Comparison of ENCODE assay signal across 9 cellular contexts in the genomic region with DNA sequence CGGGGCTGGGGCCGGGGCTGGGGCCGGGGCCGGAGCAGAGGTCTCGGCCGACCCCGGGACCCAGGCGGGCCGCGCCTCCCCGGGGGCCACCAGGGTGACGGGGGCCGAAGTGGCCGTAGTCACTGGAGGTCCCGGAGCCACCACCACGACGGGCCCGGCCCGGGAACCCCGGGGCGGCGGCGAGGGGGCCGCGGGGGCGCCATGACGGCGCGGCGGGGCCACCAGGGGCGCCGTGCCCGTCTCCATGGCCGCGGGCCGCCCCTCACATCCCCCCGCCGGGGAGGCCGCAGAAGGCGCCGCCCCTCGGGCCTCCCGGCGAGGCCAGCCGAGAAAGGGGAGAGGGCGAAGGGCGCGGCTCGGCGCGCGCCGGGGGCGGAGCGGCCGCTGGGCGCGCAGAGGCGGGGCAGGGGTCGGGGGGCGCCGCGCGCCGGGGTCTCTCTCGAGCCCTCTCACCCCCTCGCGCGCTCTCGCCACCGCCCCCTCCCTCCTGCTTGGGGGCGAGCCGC. TPM values are rescaled to one million over a fixed set of nuclear protein-coding genes. Genes with fewer than 3 reads are reported as not detected.
DNase-seq lines count a peak whose midpoint lies in the region; ATAC-seq, FAIRE-seq and TF ChIP-seq lines count a peak whose summit lies in the region.
"Had no signal": no experiment of that assay in that cellular context is flagged by ENCODE, and none has a peak within 500 bp of the region (broad histone marks: within the 10 kb centered on the region; RNA-seq: fewer than 3 reads in every experiment).

No MANE protein-coding gene starts in this region.

- CTCF ChIA-PET in CD8-positive, alpha-beta T cell (lab: Charles Lee), result interaction anchor here (1.1 to 1.9 kb wide), 3 partner anchors 12 to 26 kb away, joined by 3 to 7 read pairs (median 7); a partner anchor contains a TSS

- no peak for DNase-seq in CD8-positive, alpha-beta T cell
- DNase-seq in Peyer's patch (no peak), fibroblast of villous mesenchyme (ENCODE audit: low read depth) (no peak), smooth muscle cell (lab: John Stamatoyannopoulos, UW; ENCODE audit: unreplicated experiment) (no peak), DMS153 (lab: John Stamatoyannopoulos, UW) (no peak), kidney glomerular epithelial cell (lab: John Stamatoyannopoulos, UW) (no peak), GM12892 (ENCODE audit: insufficient read length) (no peak)

- TF ChIP-seq CTCF in CD8-positive, alpha-beta T cell (IDR thresholded peaks at IDR 0.05), result no peak
- TF ChIP-seq CTCF in Peyer's patch (IDR thresholded peaks at IDR 0.05) (peak in 3 of 6 experiments; percentile 9 to 12 (median 11)), fibroblast of villous mesenchyme (IDR thresholded peaks at IDR 0.05; ENCODE audit: insufficient read depth, low read depth, low read length) (no peak), smooth muscle cell (IDR thresholded peaks at IDR 0.05; ENCODE audit: borderline replicate concordance, insufficient read depth, poor library complexity, severe bottlenecking) (peak; percentile 10)

- FAIRE-seq in GM12892 (lab: Jason Lieb, UNC), result no peak

- H3K4me1 ChIP-seq in CD8-positive, alpha-beta T cell (ENCODE audit: insufficient read depth, low read length), result peaks cover 42% of the 10 kb centered on the region
- H3K4me1 ChIP-seq in Peyer's patch, result peaks cover 0 to 28% (median 8%) of the 10 kb centered on the region in 4 donors
- H3K4me1 ChIP-seq in smooth muscle cell (ENCODE audit: low read depth), result peaks cover 20% of the 10 kb centered on the region

- H3K4me3 ChIP-seq in CD8-positive, alpha-beta T cell (ENCODE audit: low read depth, low read length), result peak overlapping the region; percentile 83
- peak overlapping the region; percentile 73 to 99 (median 93) for H3K4me3 ChIP-seq in Peyer's patch
- peak overlapping the region; percentile 79 for H3K4me3 ChIP-seq in fibroblast of villous mesenchyme (ENCODE audit: low read depth, low read length)
- peak overlapping the region; percentile 59 for H3K4me3 ChIP-seq in smooth muscle cell

- H3K4me2 ChIP-seq in smooth muscle cell, result peak overlapping the region; percentile 93

- peak overlapping the region; percentile 82 for H3K4me3 Mint-ChIP-seq in CD8-positive, alpha-beta T cell

- no peaks in the 10 kb centered on the region for H3K9me3 Mint-ChIP-seq in CD8-positive, alpha-beta T cell

- WGBS in smooth muscle cell (ENCODE audit: low lambda C conversion rate), result 0% methylated on average over 2 of the region's 73 CpGs

- H3K9ac ChIP-seq in smooth muscle cell (ENCODE audit: low read depth), result peak overlapping the region; percentile 67

- intact Hi-C loops in CD8-positive, alpha-beta T cell (cut with DNase I, micrococcal nuclease), result loop anchor here (1.0 to 10.0 kb wide), 16 partner anchors 8 to 565 kb away; a partner anchor contains a TSS

- peak overlapping the region; percentile 36 for H3K27ac ChIP-seq in CD8-positive, alpha-beta T cell (ENCODE audit: low read depth, low read length)
- H3K27ac ChIP-seq in Peyer's patch (peak overlapping the region; percentile 73 to 96 (median 78)), smooth muscle cell (ENCODE audit: low read depth) (peak overlapping the region; percentile 69)

- no peak overlapping the region for H2AFZ ChIP-seq in smooth muscle cell (ENCODE audit: low read depth)

- ATAC-seq in CD8-positive, alpha-beta T cell, result peak; percentile 2
- peak; percentile 7 for ATAC-seq in GM21528 (IDR thresholded peaks at IDR 0.05; ENCODE audit: low FRiP score, unreplicated experiment)

- H3K27me3 Mint-ChIP-seq in CD8-positive, alpha-beta T cell (ENCODE audit: low read depth), result no peaks in the 10 kb centered on the region

- peaks cover 18% of the 10 kb centered on the region for H3K36me3 Mint-ChIP-seq in CD8-positive, alpha-beta T cell

- H3K4me1 Mint-ChIP-seq in CD8-positive, alpha-beta T cell (ENCODE audit: low read depth), result peaks cover 54% of the 10 kb centered on the region

- TF ChIP-seq POLR2A in Peyer's patch (IDR thresholded peaks at IDR 0.05) (no peak), GM12892 (IDR thresholded peaks at IDR 0.05; ENCODE audit: low read depth, low read length) (no peak)

- peaks cover 48% of the 10 kb centered on the region for H4K20me1 ChIP-seq in smooth muscle cell (ENCODE audit: low read depth)

- no peaks in the 10 kb centered on the region for H3K9me3 ChIP-seq in CD8-positive, alpha-beta T cell (ENCODE audit: low read length)
- H3K9me3 ChIP-seq in Peyer's patch, result no peaks in the 10 kb centered on the region
- no peaks in the 10 kb centered on the region for H3K9me3 ChIP-seq in smooth muscle cell (replicated peaks; ENCODE audit: low read depth)

- H3K36me3 ChIP-seq in CD8-positive, alpha-beta T cell (ENCODE audit: insufficient read depth, low read length), result no peaks in the 10 kb centered on the region
- H3K36me3 ChIP-seq in Peyer's patch (peaks cover 0 to 11% (median 0%) of the 10 kb centered on the region in 3 donors), smooth muscle cell (ENCODE audit: low read depth) (no peaks in the 10 kb centered on the region)

- peaks cover 4% of the 10 kb centered on the region for H3F3A ChIP-seq in smooth muscle cell (ENCODE audit: low read depth)

- POLR2A ChIA-PET in CD8-positive, alpha-beta T cell (lab: Charles Lee), result interaction anchor here (0.9 to 4.5 kb wide), 10 partner anchors 11 to 304 kb away, joined by 3 to 65 read pairs (median 6); a partner anchor contains a TSS

- no peaks in the 10 kb centered on the region for H3K27me3 ChIP-seq in CD8-positive, alpha-beta T cell (ENCODE audit: insufficient read depth, low read length)
- no peaks in the 10 kb centered on the region for H3K27me3 ChIP-seq in Peyer's patch
- no peaks in the 10 kb centered on the region for H3K27me3 ChIP-seq in smooth muscle cell (ENCODE audit: low read depth)

- H3K79me2 ChIP-seq in smooth muscle cell (ENCODE audit: low read depth), result peaks cover 49% of the 10 kb centered on the region

- peak overlapping the region; percentile 87 for H3K27ac Mint-ChIP-seq in CD8-positive, alpha-beta T cell

RNA-seq across cellular contexts. Expression of a gene that starts 0.3 kb away (rescaled TPM):
- 10 to 100 TPM; 12.3 to 13.8 TPM for total RNA-seq in CD8-positive, alpha-beta T cell
- total RNA-seq in Peyer's patch (10 to 100 TPM; 37.1 to 58.2 (median 48.9) TPM), fibroblast of villous mesenchyme (37.1 and 37.7 TPM in 2 replicates), smooth muscle cell (12.7 and 17.7 TPM in 2 replicates)
- 37.1 and 37.4 TPM in 2 replicates for polyA plus RNA-seq in smooth muscle cell
- 12.4 TPM for polyA plus RNA-seq in GM12892 (2012; ENCODE audit: missing spikeins)

RNA-seq across cellular contexts. Expression of a gene that starts 4.6 kb away (rescaled TPM):
- 1 to 10 TPM; 3.0 to 3.1 TPM for total RNA-seq in CD8-positive, alpha-beta T cell
- total RNA-seq in Peyer's patch (not detected), fibroblast of villous mesenchyme (not detected in 2 replicates), smooth muscle cell (not detected in 2 replicates)
- 3.6 and 8.2 TPM in 2 replicates for polyA plus RNA-seq in smooth muscle cell
- not detected for polyA plus RNA-seq in GM12892 (2012; ENCODE audit: missing spikeins)
- total RNA-seq: M059J had no signal

RNA-seq across cellular contexts. Expression of a gene that starts 12.4 kb away (rescaled TPM):
- total RNA-seq in CD8-positive, alpha-beta T cell, result 100 to 1,000 TPM; 147 to 150 TPM
- total RNA-seq in Peyer's patch, result 10 to 100 TPM in 2 of 4 donors, 1 to 10 TPM in 2; 7.2 to 65.2 (median 9.8) TPM
- 0.43 TPM in 1 of 2 replicates, not detected in the other for total RNA-seq in fibroblast of villous mesenchyme
- total RNA-seq in smooth muscle cell, result 0.27 TPM in 1 of 2 replicates, not detected in the other
- polyA plus RNA-seq in smooth muscle cell, result 2.8 and 3.7 TPM in 2 replicates
- polyA plus RNA-seq in GM12892 (2012; ENCODE audit: missing spikeins), result 70.7 TPM

RNA-seq across cellular contexts. Expression of a gene that starts 14.9 kb away (rescaled TPM):
- 10 to 100 TPM; 35.4 to 35.9 TPM for total RNA-seq in CD8-positive, alpha-beta T cell
- total RNA-seq in Peyer's patch, result 10 to 100 TPM; 32.2 to 39.9 (median 35.3) TPM
- total RNA-seq in fibroblast of villous mesenchyme, result 35.1 and 40.6 TPM in 2 replicates
- total RNA-seq in smooth muscle cell, result 30.3 and 33.3 TPM in 2 replicates
- polyA plus RNA-seq in smooth muscle cell, result 42.0 and 43.5 TPM in 2 replicates
- polyA plus RNA-seq in GM12892 (2012; ENCODE audit: missing spikeins), result 28.0 TPM

RNA-seq across cellular contexts. Expression of a gene that starts 25.2 kb away (rescaled TPM):
- 1 to 10 TPM; 2.3 to 2.4 TPM for total RNA-seq in CD8-positive, alpha-beta T cell
- total RNA-seq in Peyer's patch (1 to 10 TPM; 4.2 to 9.7 (median 7.1) TPM), fibroblast of villous mesenchyme (10.4 and 12.6 TPM in 2 replicates), smooth muscle cell (7.7 and 9.3 TPM in 2 replicates)
- polyA plus RNA-seq in smooth muscle cell, result 8.0 and 10.3 TPM in 2 replicates
- 3.1 TPM for polyA plus RNA-seq in GM12892 (2012; ENCODE audit: missing spikeins)
